8 cellular contexts compared by ENCODE assay signal in the genomic region with DNA sequence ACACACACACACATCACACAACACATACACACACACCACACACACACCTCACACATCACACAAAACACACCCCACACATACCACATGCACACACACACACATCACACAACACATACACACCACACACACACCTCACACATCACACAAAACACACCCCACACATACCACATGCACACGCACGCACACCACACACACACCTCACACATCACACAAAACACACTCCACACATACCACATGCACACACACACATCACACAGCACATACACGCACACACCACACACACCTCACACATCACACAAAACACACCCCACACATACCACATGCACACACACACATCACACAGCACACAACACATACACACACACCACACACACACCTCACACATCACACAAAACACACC. TPM values are rescaled to one million over a fixed set of nuclear protein-coding genes. Genes with fewer than 3 reads are reported as not detected.
DNase-seq lines count a peak whose midpoint lies in the region; ATAC-seq, FAIRE-seq and TF ChIP-seq lines count a peak whose summit lies in the region.
"Not testable (repeated sequence)": the region's sequence is repeated elsewhere in the genome, so short reads cannot be mapped to it uniquely, and the experiment has no call there.

No MANE protein-coding gene starts in this region.

- TF ChIP-seq CTCF in GM12878 (IDR thresholded peaks at IDR 0.05 in 2 of 3, conservative IDR thresholded peaks at IDR 0.05 in 1 of 3; ENCODE audit: control insufficient read depth in 2 of 3, extremely low read depth in 1 of 3, insufficient read depth in 1 of 3, low read depth in 3 of 3, low read length in 3 of 3); endothelial cell (IDR thresholded peaks at IDR 0.05; ENCODE audit: unreplicated experiment): not testable (repeated sequence)

- TF ChIP-seq EP300 in GM12878 (IDR thresholded peaks at IDR 0.05; ENCODE audit: borderline replicate concordance in 1 of 2, control insufficient read depth in 1 of 2, low read depth in 2 of 2, low read length in 2 of 2), result not testable (repeated sequence)

- DNase-seq in CD4-positive, CD25-positive, alpha-beta regulatory T cell; HTR-8/SVneo (ENCODE audit: insufficient read length, low spot score); activated CD4-positive, alpha-beta T cell treated with anti-CD3 and anti-CD28 coated beads for 36 hours; GM12878 (ENCODE audit: low read depth, low spot score); endothelial cell (ENCODE audit: low spot score); naive thymus-derived CD8-positive, alpha-beta T cell: not testable (repeated sequence)

- SMC1A ChIA-PET in GM12878 (lab: Charles Lee; ENCODE audit: uncharacterized antibody, unreplicated experiment), result interaction anchor here (0.9 to 4.4 kb wide), 6 partner anchors 9 to 90 kb away, joined by 3 to 85 read pairs (median 6); no protein-coding TSS in a partner anchor

- H3K4me1 Mint-ChIP-seq in CD4-positive, CD25-positive, alpha-beta regulatory T cell, result peaks cover 9 to 57% (median 38%) of the 10 kb centered on the region in 4 donors
- peaks cover 36% of the 10 kb centered on the region for H3K4me1 Mint-ChIP-seq in activated CD4-positive, alpha-beta T cell treated with anti-CD3 and anti-CD28 coated beads for 36 hours
- H3K4me1 Mint-ChIP-seq in activated T-helper 17 cell treated with anti-CD3 and anti-CD28 coated beads, Interleukin-2, amount 50 U/mL, for 72 hours, result peaks cover 37% of the 10 kb centered on the region
- not testable (repeated sequence) for H3K4me1 Mint-ChIP-seq in endothelial cell (ENCODE audit: unreplicated experiment)
- H3K4me1 Mint-ChIP-seq in naive thymus-derived CD8-positive, alpha-beta T cell, result peaks cover 28 to 69% (median 45%) of the 10 kb centered on the region in 4 donors
- H3K4me1 Mint-ChIP-seq in stimulated activated naive CD8-positive, alpha-beta T cell treated with anti-CD3 and anti-CD28 coated beads, Interleukin-15, Interleukin-2, amounts not matched to agents 100 ng/mL and 50 ng/mL, for 24 hours (ENCODE audit: low read depth), result peaks cover 47% of the 10 kb centered on the region

- not testable (repeated sequence) for H4K20me1 ChIP-seq in GM12878 (ENCODE audit: control insufficient read depth, insufficient read depth)

- TSS peak; percentile 32 for BruUV-seq in GM12878 (replicated peaks; lab: Mats Ljungman, UMichigan)

- WGBS in GM12878 (ENCODE audit: insufficient coverage, insufficient replicate concordance, low lambda C conversion rate, missing lambda C conversion rate), result 100% methylated on average over 3 of the region's 3 CpGs

- POLR2A ChIA-PET in activated CD4-positive, alpha-beta T cell treated with anti-CD3 and anti-CD28 coated beads for 36 hours (lab: Charles Lee), result interaction anchor here (0.6 to 1.4 kb wide), 7 partner anchors 10 to 145 kb away, joined by 3 to 10 read pairs (median 4); a partner anchor contains a TSS
- POLR2A ChIA-PET in GM12878 (lab: Charles Lee), result interaction anchor here (0.7 to 5.5 kb wide), 4 partner anchors 13 to 334 kb away, joined by 3 to 113 read pairs (median 3); no protein-coding TSS in a partner anchor
- POLR2A ChIA-PET in naive thymus-derived CD8-positive, alpha-beta T cell (lab: Charles Lee), result interaction anchor here (0.6 to 2.3 kb wide), 7 partner anchors 10 to 1506 kb away, joined by 3 to 33 read pairs (median 5); a partner anchor contains a TSS

- H3K4me1 ChIP-seq in CD4-positive, CD25-positive, alpha-beta regulatory T cell (ENCODE audit: control insufficient read depth, insufficient read depth, low read length, poor library complexity, severe bottlenecking), result peaks cover 32% of the 10 kb centered on the region
- H3K4me1 ChIP-seq in GM12878 (ENCODE audit: control insufficient read depth, insufficient read depth, low read length), result peaks cover 42% of the 10 kb centered on the region

- peaks cover 56% of the 10 kb centered on the region for H3K36me3 ChIP-seq in CD4-positive, CD25-positive, alpha-beta regulatory T cell (ENCODE audit: control insufficient read depth, insufficient read depth, low read length)
- peaks cover 28 to 29% of the 10 kb centered on the region in 2 experiments; a peak in 3 of 4 replicates for H3K36me3 ChIP-seq in GM12878 (ENCODE audit: control insufficient read depth in 2 of 2, insufficient read depth in 2 of 2, low read length in 1 of 2)

- H3K27ac ChIP-seq in CD4-positive, CD25-positive, alpha-beta regulatory T cell (ENCODE audit: insufficient read depth, low read length, poor library complexity, severe bottlenecking), result peak overlapping the region; percentile 92
- H3K27ac ChIP-seq in GM12878 (ENCODE audit: control insufficient read depth, insufficient read depth), result not testable (repeated sequence)

- not testable (repeated sequence) for TF ChIP-seq POLR2A in GM12878 (IDR thresholded peaks at IDR 0.05; ENCODE audit: low read depth, low read length)

- not testable (repeated sequence) for H3K9me3 Mint-ChIP-seq in CD4-positive, CD25-positive, alpha-beta regulatory T cell; activated CD4-positive, alpha-beta T cell treated with anti-CD3 and anti-CD28 coated beads for 36 hours (ENCODE audit: low read depth); activated T-helper 17 cell treated with anti-CD3 and anti-CD28 coated beads, Interleukin-2, amount 50 U/mL, for 72 hours; endothelial cell (ENCODE audit: unreplicated experiment); naive thymus-derived CD8-positive, alpha-beta T cell; stimulated activated naive CD8-positive, alpha-beta T cell treated with anti-CD3 and anti-CD28 coated beads, Interleukin-15, Interleukin-2, amounts not matched to agents 100 ng/mL and 50 ng/mL, for 24 hours

- in situ Hi-C loops in GM12878 (cut with MboI), result not testable (repeated sequence)

- RAD21 ChIA-PET in GM12878 (lab: Charles Lee; ENCODE audit: unreplicated experiment), result interaction anchor here (0.5 to 3.3 kb wide), 5 partner anchors 11 to 120 kb away, joined by 3 to 47 read pairs (median 32); a partner anchor contains a TSS

- CTCF ChIA-PET in activated CD4-positive, alpha-beta T cell treated with anti-CD3 and anti-CD28 coated beads for 36 hours (lab: Charles Lee), result interaction anchor here (0.8 to 3.3 kb wide), 4 partner anchors 10 to 31 kb away, joined by 3 to 16 read pairs (median 6); no protein-coding TSS in a partner anchor
- CTCF ChIA-PET in GM12878 (lab: Yijun Ruan, JAX), result interaction anchor here (0.6 to 3.8 kb wide), 8 partner anchors 10 to 145 kb away, joined by 3 to 35 read pairs (median 3); a partner anchor contains a TSS

- not testable (repeated sequence) for ATAC-seq in CD4-positive, CD25-positive, alpha-beta regulatory T cell (ENCODE audit: low read depth in 2 of 2); activated CD4-positive, alpha-beta T cell treated with anti-CD3 and anti-CD28 coated beads for 36 hours; activated T-helper 17 cell treated with anti-CD3 and anti-CD28 coated beads, Interleukin-2, amount 50 U/mL, for 72 hours (replicated peaks); GM12878; naive thymus-derived CD8-positive, alpha-beta T cell

- not testable (repeated sequence) for H3K4me2 ChIP-seq in GM12878 (ENCODE audit: control insufficient read depth, insufficient read depth)

- not testable (repeated sequence) for H3K27me3 ChIP-seq in CD4-positive, CD25-positive, alpha-beta regulatory T cell (ENCODE audit: control insufficient read depth, insufficient read depth, low read length); GM12878 (replicated peaks in 1 of 2; ENCODE audit: control insufficient read depth in 2 of 2, insufficient read depth in 2 of 2, low read length in 1 of 2)

- peak overlapping the region in 2 of 3 donors; percentile 57 to 94 for H3K27ac Mint-ChIP-seq in CD4-positive, CD25-positive, alpha-beta regulatory T cell
- H3K27ac Mint-ChIP-seq in activated CD4-positive, alpha-beta T cell treated with anti-CD3 and anti-CD28 coated beads for 36 hours, result peak overlapping the region; percentile 87
- H3K27ac Mint-ChIP-seq in activated T-helper 17 cell treated with anti-CD3 and anti-CD28 coated beads, Interleukin-2, amount 50 U/mL, for 72 hours, result peak overlapping the region; percentile 98
- peak overlapping the region; percentile 42 for H3K27ac Mint-ChIP-seq in endothelial cell (ENCODE audit: unreplicated experiment)
- H3K27ac Mint-ChIP-seq in naive thymus-derived CD8-positive, alpha-beta T cell, result peak overlapping the region in 9 of 10 donors; percentile 65 to 94 (median 85)
- peak overlapping the region; percentile 94 for H3K27ac Mint-ChIP-seq in stimulated activated naive CD8-positive, alpha-beta T cell treated with anti-CD3 and anti-CD28 coated beads, Interleukin-15, Interleukin-2, amounts not matched to agents 100 ng/mL and 50 ng/mL, for 24 hours

- not testable (repeated sequence) for H3K9me3 ChIP-seq in CD4-positive, CD25-positive, alpha-beta regulatory T cell (ENCODE audit: control insufficient read depth in 2 of 2, low read length in 2 of 2); GM12878 (replicated peaks; ENCODE audit: control insufficient read depth, insufficient read depth, low read length)

- FAIRE-seq in HTR-8/SVneo (lab: Jason Lieb, UNC), result peak; percentile 97
- FAIRE-seq in GM12878 (lab: Jason Lieb, UNC), result not testable (repeated sequence)

- H3K27me3 Mint-ChIP-seq in CD4-positive, CD25-positive, alpha-beta regulatory T cell; activated CD4-positive, alpha-beta T cell treated with anti-CD3 and anti-CD28 coated beads for 36 hours; activated T-helper 17 cell treated with anti-CD3 and anti-CD28 coated beads, Interleukin-2, amount 50 U/mL, for 72 hours; endothelial cell (ENCODE audit: unreplicated experiment); naive thymus-derived CD8-positive, alpha-beta T cell; stimulated activated naive CD8-positive, alpha-beta T cell treated with anti-CD3 and anti-CD28 coated beads, Interleukin-15, Interleukin-2, amounts not matched to agents 100 ng/mL and 50 ng/mL, for 24 hours: not testable (repeated sequence)

- not testable (repeated sequence) for H2AFZ ChIP-seq in GM12878 (ENCODE audit: control insufficient read depth, low read depth, low read length)

- not testable (repeated sequence) for H3K9ac ChIP-seq in GM12878 (ENCODE audit: control insufficient read depth, insufficient read depth, low read length)

- peaks cover 24% of the 10 kb centered on the region for H3K79me2 ChIP-seq in GM12878 (ENCODE audit: control insufficient read depth, insufficient read depth, low read length)

- peaks cover 19% of the 10 kb centered on the region for H3K36me3 Mint-ChIP-seq in CD4-positive, CD25-positive, alpha-beta regulatory T cell
- H3K36me3 Mint-ChIP-seq in activated CD4-positive, alpha-beta T cell treated with anti-CD3 and anti-CD28 coated beads for 36 hours (ENCODE audit: low read depth), result peaks cover 58% of the 10 kb centered on the region
- H3K36me3 Mint-ChIP-seq in activated T-helper 17 cell treated with anti-CD3 and anti-CD28 coated beads, Interleukin-2, amount 50 U/mL, for 72 hours (ENCODE audit: low read depth), result peaks cover 80% of the 10 kb centered on the region
- not testable (repeated sequence) for H3K36me3 Mint-ChIP-seq in endothelial cell (ENCODE audit: low read depth, unreplicated experiment)
- peaks cover 0 to 81% (median 15%) of the 10 kb centered on the region in 3 donors for H3K36me3 Mint-ChIP-seq in naive thymus-derived CD8-positive, alpha-beta T cell
- peaks cover 52% of the 10 kb centered on the region for H3K36me3 Mint-ChIP-seq in stimulated activated naive CD8-positive, alpha-beta T cell treated with anti-CD3 and anti-CD28 coated beads, Interleukin-15, Interleukin-2, amounts not matched to agents 100 ng/mL and 50 ng/mL, for 24 hours (ENCODE audit: low read depth)

- not testable (repeated sequence) for TF ChIP-seq RAD21 in GM12878 (IDR thresholded peaks at IDR 0.05; ENCODE audit: insufficient read depth, low read depth, low read length)

- not testable (repeated sequence) for H3K4me3 ChIP-seq in CD4-positive, CD25-positive, alpha-beta regulatory T cell (ENCODE audit: low read depth, low read length); GM12878

- intact Hi-C loops in activated CD4-positive, alpha-beta T cell treated with anti-CD3 and anti-CD28 coated beads for 36 hours (cut with DNase I, micrococcal nuclease), result loop anchor here (1.0 kb wide), 6 partner anchors 12 to 349 kb away; a partner anchor contains a TSS
- intact Hi-C loops in GM12878 (cut with micrococcal nuclease; ENCODE audit: unreplicated experiment), result not testable (repeated sequence)

- H3K4me3 Mint-ChIP-seq in CD4-positive, CD25-positive, alpha-beta regulatory T cell, result peak overlapping the region in 2 of 4 donors; percentile 33 to 56
- H3K4me3 Mint-ChIP-seq in activated CD4-positive, alpha-beta T cell treated with anti-CD3 and anti-CD28 coated beads for 36 hours, result peak overlapping the region; percentile 25
- H3K4me3 Mint-ChIP-seq in activated T-helper 17 cell treated with anti-CD3 and anti-CD28 coated beads, Interleukin-2, amount 50 U/mL, for 72 hours, result peak overlapping the region; percentile 92
- peak overlapping the region; percentile 77 for H3K4me3 Mint-ChIP-seq in endothelial cell (ENCODE audit: unreplicated experiment)
- peak overlapping the region in 8 of 10 donors; percentile 9 to 79 (median 52) for H3K4me3 Mint-ChIP-seq in naive thymus-derived CD8-positive, alpha-beta T cell
- H3K4me3 Mint-ChIP-seq in stimulated activated naive CD8-positive, alpha-beta T cell treated with anti-CD3 and anti-CD28 coated beads, Interleukin-15, Interleukin-2, amounts not matched to agents 100 ng/mL and 50 ng/mL, for 24 hours, result peak overlapping the region; percentile 28

RNA-seq across cellular contexts. Expression of a gene that starts 31.1 kb away (rescaled TPM):
- 162 TPM for total RNA-seq in CD4-positive, CD25-positive, alpha-beta regulatory T cell
- polyA plus RNA-seq in CD4-positive, CD25-positive, alpha-beta regulatory T cell, result 10 to 100 TPM; 19.2 to 31.7 (median 22.7) TPM
- total RNA-seq in activated CD4-positive, alpha-beta T cell treated with anti-CD3 and anti-CD28 coated beads for 36 hours, result 10 to 100 TPM; 58.1 to 68.0 TPM
- total RNA-seq in activated T-helper 17 cell treated with anti-CD3 and anti-CD28 coated beads, Interleukin-2, amount 50 U/mL, for 72 hours, result 10 to 100 TPM; 75.3 to 93.3 TPM
- total RNA-seq in GM12878 (2013; cell fraction: nucleolus; rRNA removed), result 71.9 and 78.0 TPM in 2 replicates
- total RNA-seq in GM12878 (2014; rRNA removed) (35.9 and 40.0 TPM in 2 replicates), GM12878 (2014; rRNA removed; fragmentation: Illumina TruSeq; extraction: Trizol) (19.9 and 23.6 TPM in 2 replicates), GM12878 (2021) (66.1 and 67.0 TPM in 2 replicates), endothelial cell (ENCODE audit: unreplicated experiment) (3.0 TPM)
- polyA plus RNA-seq in GM12878 (2011; ENCODE audit: low read depth), result 9.3 TPM
- polyA plus RNA-seq in GM12878 (2011; rRNA removed) (18.7 and 31.5 TPM in 2 replicates), GM12878 (2014; fragmentation: Illumina TruSeq; extraction: Trizol) (11.3 and 21.2 TPM in 2 replicates), GM12878 (2014; fragmentation: Nextera tagmentation; extraction: Ambion mirVana) (1 to 10 TPM; 1.5 to 2.3 TPM), GM12878 (2014; rRNA removed) (35.3 and 46.9 TPM in 2 replicates), GM12878 (2016; fragmentation: Nextera tagmentation; extraction: Ambion mirVana) (10 to 100 TPM; 13.1 to 15.6 TPM)
- 32.4 and 44.8 TPM in 2 replicates for polyA plus RNA-seq in GM12878 (2011; cell fraction: cytosol; rRNA removed)
- polyA plus RNA-seq in GM12878 (2011; cell fraction: nucleus; rRNA removed), result 47.8 and 58.6 TPM in 2 replicates
- polyA plus RNA-seq in GM12878 (2012), result 22.9 and 26.2 TPM in 2 replicates
- polyA minus RNA-seq in GM12878 (2011; rRNA and poly(A)+ RNA removed), result 47.3 and 68.9 TPM in 2 replicates
- 22.5 and 26.8 TPM in 2 replicates for polyA minus RNA-seq in GM12878 (2011; cell fraction: cytosol; rRNA and poly(A)+ RNA removed)
- polyA minus RNA-seq in GM12878 (2011; cell fraction: nucleus; rRNA and poly(A)+ RNA removed), result 21.9 and 35.7 TPM in 2 replicates
- 100 to 1,000 TPM; 262 TPM for total RNA-seq in naive thymus-derived CD8-positive, alpha-beta T cell
- polyA plus RNA-seq in naive thymus-derived CD8-positive, alpha-beta T cell, result 10 to 100 TPM; 24.3 to 38.9 (median 24.9) TPM

Comparison
In these comparisons a context has a peak if more than half of its experiments do, and no peak if none do; other contexts are left out.
1. H3K27ac Mint-ChIP-seq: peak in every context shown above with its lines; median percentile 98 in activated T-helper 17 cell treated with anti-CD3 and anti-CD28 coated beads, Interleukin-2, amount 50 U/mL, for 72 hours; 94 in stimulated activated naive CD8-positive, alpha-beta T cell treated with anti-CD3 and anti-CD28 coated beads, Interleukin-15, Interleukin-2, amounts not matched to agents 100 ng/mL and 50 ng/mL, for 24 hours; 87 in activated CD4-positive, alpha-beta T cell treated with anti-CD3 and anti-CD28 coated beads for 36 hours; 85 in naive thymus-derived CD8-positive, alpha-beta T cell; 76 in CD4-positive, CD25-positive, alpha-beta regulatory T cell; 42 in endothelial cell.